Comparison of ENCODE assay signal across 8 cellular contexts in the genomic region with DNA sequence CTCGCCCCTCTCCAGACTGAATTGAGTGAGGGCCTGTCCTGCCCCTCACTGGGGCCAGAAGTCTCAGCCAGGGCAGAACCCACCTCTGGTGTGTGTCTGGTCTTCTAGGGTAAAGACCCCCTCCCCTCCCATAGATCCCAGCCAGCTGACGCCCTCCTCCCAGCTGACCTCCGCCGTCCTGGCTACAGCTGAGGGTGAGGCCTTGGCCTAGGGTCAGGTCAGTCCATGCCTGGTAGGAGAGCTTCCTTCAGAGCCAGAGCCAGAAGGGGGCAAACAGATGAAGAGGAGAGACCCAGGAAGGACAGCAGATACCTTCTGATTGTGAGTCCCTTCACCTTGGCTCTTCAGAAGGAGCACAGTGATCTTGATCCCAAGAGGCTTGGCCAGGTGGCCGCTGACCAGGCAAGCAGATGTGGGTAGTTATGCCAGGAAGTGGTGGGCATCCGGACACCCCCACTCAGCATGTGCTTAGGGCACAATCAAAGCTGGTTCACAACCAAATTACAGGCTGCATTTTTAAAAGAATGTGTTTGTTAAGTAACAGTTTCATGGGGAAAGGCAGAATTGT. TPM values are rescaled to one million over a fixed set of nuclear protein-coding genes. Genes with fewer than 3 reads are reported as not detected.
A peak's percentile ranks its signal among the peaks of the same experiment; 100 is the strongest.
DNase-seq lines count a peak whose midpoint lies in the region; ATAC-seq and TF ChIP-seq lines count a peak whose summit lies in the region.

No MANE protein-coding gene starts in this region.

- peak overlapping the region; percentile 92 to 94 for H3K27ac Mint-ChIP-seq in natural killer cell

- no peaks in the 10 kb centered on the region for H3K27me3 Mint-ChIP-seq in natural killer cell (ENCODE audit: low read depth in 2 of 2)

- DNase-seq in natural killer cell (no peak), hippocampal formation (lab: John Stamatoyannopoulos, UW) (no peak), NAMALWA (ENCODE audit: low spot score) (no peak), H4 (ENCODE audit: low spot score) (no peak)

- ATAC-seq in HG03064 (IDR thresholded peaks at IDR 0.05; ENCODE audit: low read depth, unreplicated experiment) (peak; percentile 10), natural killer cell (no peak), HG03135 (IDR thresholded peaks at IDR 0.05; ENCODE audit: unreplicated experiment) (no peak)

- no peaks in the 10 kb centered on the region for H3K9me3 Mint-ChIP-seq in natural killer cell

- intact Hi-C loops in natural killer cell (cut with micrococcal nuclease): no loop called here

- no peak for TF ChIP-seq CTCF in C4-2B (conservative IDR thresholded peaks at IDR 0.05)
- TF ChIP-seq CTCF in natural killer cell (IDR thresholded peaks at IDR 0.05): no peak

- H3K4me1 Mint-ChIP-seq in natural killer cell: peaks cover 43 to 53% of the 10 kb centered on the region in 2 donors

- H3K27ac ChIP-seq in C4-2B (peak overlapping the region; percentile 66), angular gyrus (ENCODE audit: low read depth, low read length) (peak overlapping the region; percentile 2)

- H3K4me3 Mint-ChIP-seq in natural killer cell: no peak overlapping the region

- H3K36me3 Mint-ChIP-seq in natural killer cell: no peaks in the 10 kb centered on the region

RNA-seq across cellular contexts. Expression of a gene that starts 29.8 kb away (rescaled TPM):
- 100 to 1,000 TPM; 130 to 174 (median 173) TPM for total RNA-seq in natural killer cell
- total RNA-seq in H4 (2014; rRNA removed; shearing (Covaris generic)): 17.9 and 18.1 TPM in 2 replicates
